Comparison of ENCODE assay signal across 8 cellular contexts in the genomic region with DNA sequence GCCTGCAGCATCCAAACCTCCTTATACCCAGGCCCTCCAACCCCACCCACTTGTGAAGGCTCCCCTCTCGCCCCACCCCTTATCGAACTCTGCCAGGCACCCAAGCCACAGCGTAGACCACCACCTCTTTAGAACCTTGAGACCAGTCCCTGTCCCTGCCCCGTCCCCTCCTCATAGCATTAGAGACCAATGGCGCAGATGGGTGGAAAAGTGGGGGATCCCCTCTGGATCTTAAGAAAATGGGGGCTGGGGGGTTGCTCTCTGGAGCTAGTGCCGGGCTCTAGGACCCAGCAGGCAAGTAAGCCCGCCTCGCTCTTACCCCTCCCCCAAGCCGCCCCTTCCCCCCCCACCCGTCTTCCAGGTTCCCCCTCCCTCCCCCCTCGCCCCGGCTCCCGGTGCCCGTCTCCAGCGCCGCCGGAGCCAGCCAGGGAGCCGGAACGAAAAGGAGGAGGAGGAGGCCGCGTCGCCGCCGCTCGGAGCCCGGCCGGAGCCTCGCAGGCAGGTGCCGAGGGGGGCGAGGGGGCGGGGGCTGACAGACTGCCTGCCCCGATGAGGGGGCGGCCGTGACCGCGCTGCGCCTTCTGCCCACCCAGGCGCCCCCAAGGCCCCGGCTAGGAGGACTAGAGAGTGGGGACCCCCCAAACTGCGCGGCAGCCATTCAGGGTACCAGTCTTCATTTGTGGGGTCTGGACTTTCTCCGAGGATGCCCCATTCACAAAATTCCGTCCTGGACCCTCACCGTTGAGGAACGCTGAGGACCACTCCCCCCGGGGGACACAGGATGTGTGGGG. TPM values are rescaled to one million over a fixed set of nuclear protein-coding genes. Genes with fewer than 3 reads are reported as not detected.
A peak's percentile ranks its signal among the peaks of the same experiment; 100 is the strongest.
DNase-seq lines count a peak whose midpoint lies in the region; TF ChIP-seq lines count a peak whose summit lies in the region.

A gene with protein sequence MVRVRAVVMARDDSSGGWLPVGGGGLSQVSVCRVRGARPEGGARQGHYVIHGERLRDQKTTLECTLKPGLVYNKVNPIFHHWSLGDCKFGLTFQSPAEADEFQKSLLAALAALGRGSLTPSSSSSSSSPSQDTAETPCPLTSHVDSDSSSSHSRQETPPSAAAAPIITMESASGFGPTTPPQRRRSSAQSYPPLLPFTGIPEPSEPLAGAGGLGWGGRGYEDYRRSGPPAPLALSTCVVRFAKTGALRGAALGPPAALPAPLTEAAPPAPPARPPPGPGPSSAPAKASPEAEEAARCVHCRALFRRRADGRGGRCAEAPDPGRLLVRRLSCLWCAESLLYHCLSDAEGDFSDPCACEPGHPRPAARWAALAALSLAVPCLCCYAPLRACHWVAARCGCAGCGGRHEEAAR (plus strand): TSS at position 388 of the 791 bp plus-strand sequence. CDS start 1,606 bp downstream, outside the sequence.

- no peak for TF ChIP-seq POLR2A in sigmoid colon (IDR thresholded peaks at IDR 0.05)

- TF ChIP-seq CTCF in sigmoid colon (IDR thresholded peaks at IDR 0.05) = no peak

- H3K4me1 ChIP-seq in sigmoid colon = peaks cover 0 to 37% (median 33%) of the 10 kb centered on the region in 4 donors

- in situ Hi-C loops in G401 (cut with HindIII; ENCODE audit: low sequenced_read_pairs) = no loop called here

- 1 to 2% methylated on average over 45 to 46 of the region's 46 CpGs for WGBS in sigmoid colon, 2 donors

- H3K4me3 ChIP-seq in sigmoid colon = peak within 1 kb of the TSS; percentile 21 to 52 (median 38)

- no peaks in the 10 kb centered on the region for H3K9me3 ChIP-seq in sigmoid colon

- peaks cover 15 to 79% (median 57%) of the 10 kb centered on the region in 3 donors for H3K27me3 ChIP-seq in sigmoid colon

- DNase-seq in NCI-H1417 (lab: John Stamatoyannopoulos, UW) (peak; percentile 78 to 94 (median 90)), NCI-H1417 treated with DMSO at 0.1 percent for 48 hours (lab: John Stamatoyannopoulos, UW) (no peak), NCI-H146 treated with DMSO at 0.1 percent for 48 hours (lab: John Stamatoyannopoulos, UW; ENCODE audit: unreplicated experiment) (peak; percentile 63), amygdala (lab: John Stamatoyannopoulos, UW) (peak in 44 of 56 donors; percentile 23 to 86 (median 59)), hepatic stellate cell (ENCODE audit: low spot score) (peak; percentile 76), sigmoid colon (no peak), G401 (ENCODE audit: low spot score) (no peak)
- DNase-seq in effector CD4-positive, alpha-beta T cell = no peak

- TF ChIP-seq EP300 in sigmoid colon (IDR thresholded peaks at IDR 0.05) = no peak

- peak within 1 kb of the TSS in 3 of 4 donors; percentile 27 to 77 (median 60) for H3K27ac ChIP-seq in sigmoid colon

- peaks cover 8 to 19% (median 9%) of the 10 kb centered on the region in 4 donors for H3K36me3 ChIP-seq in sigmoid colon

- intact Hi-C loops in sigmoid colon (cut with DNase I) = no loop called here

RNA-seq across cellular contexts. Expression of the gene that starts here (rescaled TPM):
- total RNA-seq in sigmoid colon = 1 to 10 TPM in 1 of 4 donors, under 1 TPM in 2, not detected in 1; 0.27 to 1.5 (median 0.36) TPM
- under 1 TPM in 2 of 3 donors, not detected in 1; under 0.01 to 0.47 TPM for polyA plus RNA-seq in sigmoid colon
- total RNA-seq in G401 (2014; rRNA removed; shearing (Covaris generic)) = 2.0 and 6.8 TPM in 2 replicates

Comparison
In these comparisons a context has a peak if more than half of its experiments do, and no peak if none do; other contexts are left out.
1. DNase-seq: peak in NCI-H1417 (3 of 3), NCI-H146 treated with DMSO at 0.1 percent for 48 hours (single experiment), amygdala (44 of 56) and hepatic stellate cell (single experiment); none in NCI-H1417 treated with DMSO at 0.1 percent for 48 hours (single experiment), sigmoid colon (single experiment), effector CD4-positive, alpha-beta T cell (single experiment) and G401 (single experiment).